In the genomic region with DNA sequence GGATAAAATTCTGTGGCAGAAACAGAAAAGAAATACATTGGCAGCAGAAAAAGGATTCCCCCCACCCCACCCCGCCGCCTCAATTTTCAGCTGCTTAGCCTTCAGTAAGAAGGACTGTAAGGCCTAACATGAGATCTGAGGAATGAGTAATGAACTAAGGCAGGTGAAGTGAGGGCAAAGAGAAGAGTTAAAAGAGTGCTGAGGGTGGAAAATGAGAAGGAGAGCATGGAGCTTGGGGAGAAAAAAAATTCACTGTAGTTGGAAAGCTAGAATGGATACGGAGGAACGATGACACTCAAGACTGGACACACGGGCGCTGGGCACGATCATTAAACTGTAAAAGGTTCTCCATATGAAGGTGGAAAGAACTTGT, we compare ENCODE assay signal across 1 cellular context.
TF ChIP-seq lines count a peak whose summit lies in the region.

No MANE protein-coding gene starts in this region.

TF ChIP-seq in A549, 52 proteins besides CTCF, POLR2A, EP300 and RAD21 (continued from another document):
- no peak for TF ChIP-seq KDM5A (IDR thresholded peaks at IDR 0.05)
- TF ChIP-seq RFX5 (IDR thresholded peaks at IDR 0.05): no peak
- no peak for TF ChIP-seq MYC (IDR thresholded peaks at IDR 0.05; ENCODE audit: borderline replicate concordance, low read length)
- TF ChIP-seq PBX3 (IDR thresholded peaks at IDR 0.05): no peak
- TF ChIP-seq MAFK (IDR thresholded peaks at IDR 0.05; ENCODE audit: partially characterized antibody): no peak
- TF ChIP-seq FOSB (CRISPR knock-in tag; IDR thresholded peaks at IDR 0.05): no peak
- no peak for TF ChIP-seq KDM1A (IDR thresholded peaks at IDR 0.05; ENCODE audit: low read depth)
- TF ChIP-seq FOSL2 (IDR thresholded peaks at IDR 0.05): no peak
- no peak for TF ChIP-seq FOSL2 (CRISPR knock-in tag; IDR thresholded peaks at IDR 0.05)
TF ChIP-seq in A549: peak in this region for 0.
